ENCODE assay signal across 9 cellular contexts in genomic region chr2:87041321-87041978, GRCh38. TPM values are rescaled to one million over a fixed set of nuclear protein-coding genes. Genes with fewer than 3 reads are reported as not detected.
A peak's percentile ranks its signal among the peaks of the same experiment; 100 is the strongest.
DNase-seq lines count a peak whose midpoint lies in the region; ATAC-seq and TF ChIP-seq lines count a peak whose summit lies in the region.
"Not testable (repeated sequence)": the region's sequence is repeated elsewhere in the genome, so short reads cannot be mapped to it uniquely, and the experiment has no call there.
"Had no signal": no experiment of that assay in that cellular context is flagged by ENCODE, and none has a peak within 500 bp of the region (broad histone marks: within the 10 kb centered on the region; RNA-seq: fewer than 3 reads in every experiment).

No MANE protein-coding gene starts in this region.

- not testable (repeated sequence) for H3K27me3 ChIP-seq in heart left ventricle

- WGBS in heart left ventricle, 4 donors: no CpG with 5 or more reads among the region's 7 CpGs

- ATAC-seq in GM21515 (IDR thresholded peaks at IDR 0.05; ENCODE audit: unreplicated experiment) (peak; percentile 49), heart left ventricle (peak in 3 of 4 donors; percentile 22 to 72 (median 66)), mucosa of descending colon (peak; percentile 56)
- ATAC-seq in activated T-cell treated with anti-CD3 and anti-CD28 coated beads, Interleukin-2, amount 50 U/mL, for 4 hours: peak; percentile 48 to 67
- peak; percentile 46 for ATAC-seq in central memory CD8-positive, alpha-beta T cell (replicated peaks; ENCODE audit: extremely low read depth, poor library complexity, severe bottlenecking)
- ATAC-seq in stimulated activated effector memory CD8-positive, alpha-beta T cell treated with anti-CD3 and anti-CD28 coated beads, Interleukin-12 subunit alpha, Interleukin-12 subunit beta, amount 100 ng/mL, for 72 hours: peak; percentile 46

- not testable (repeated sequence) for H3K4me3 Mint-ChIP-seq in activated T-cell treated with anti-CD3 and anti-CD28 coated beads, Interleukin-2, amount 50 U/mL, for 4 hours; central memory CD8-positive, alpha-beta T cell; stimulated activated effector memory CD8-positive, alpha-beta T cell treated with anti-CD3 and anti-CD28 coated beads, Interleukin-12 subunit alpha, Interleukin-12 subunit beta, amount 100 ng/mL, for 72 hours

- DNase-seq in AG10803 (ENCODE audit: low read depth); NB4 (ENCODE audit: low read depth); central memory CD8-positive, alpha-beta T cell (ENCODE audit: low spot score in 2 of 2); stimulated activated effector memory CD8-positive, alpha-beta T cell treated with anti-CD3 and anti-CD28 coated beads, Interleukin-12 subunit alpha, Interleukin-12 subunit beta, amount 100 ng/mL, for 72 hours (ENCODE audit: low spot score in 2 of 2): not testable (repeated sequence)
- DNase-seq in activated T-cell treated with anti-CD3 and anti-CD28 coated beads, Interleukin-2, amount 50 U/mL, for 4 hours: peak; percentile 4
- peak in 1 of 5 donors; percentile 12 for DNase-seq in heart left ventricle
- peak in 1 of 3 donors; percentile 62 for DNase-seq in mucosa of descending colon

- not testable (repeated sequence) for H3K9me3 Mint-ChIP-seq in activated T-cell treated with anti-CD3 and anti-CD28 coated beads, Interleukin-2, amount 50 U/mL, for 4 hours; central memory CD8-positive, alpha-beta T cell; stimulated activated effector memory CD8-positive, alpha-beta T cell treated with anti-CD3 and anti-CD28 coated beads, Interleukin-12 subunit alpha, Interleukin-12 subunit beta, amount 100 ng/mL, for 72 hours

- not testable (repeated sequence) for H3K4me3 ChIP-seq in AG10803 (ENCODE audit: low read length); NB4 (ENCODE audit: low read depth, low read length); heart left ventricle; mucosa of descending colon

- not testable (repeated sequence) for H3K27me3 Mint-ChIP-seq in activated T-cell treated with anti-CD3 and anti-CD28 coated beads, Interleukin-2, amount 50 U/mL, for 4 hours (ENCODE audit: low read depth); central memory CD8-positive, alpha-beta T cell

- not testable (repeated sequence) for H3K36me3 Mint-ChIP-seq in activated T-cell treated with anti-CD3 and anti-CD28 coated beads, Interleukin-2, amount 50 U/mL, for 4 hours (ENCODE audit: insufficient read depth); central memory CD8-positive, alpha-beta T cell (ENCODE audit: insufficient read depth); stimulated activated effector memory CD8-positive, alpha-beta T cell treated with anti-CD3 and anti-CD28 coated beads, Interleukin-12 subunit alpha, Interleukin-12 subunit beta, amount 100 ng/mL, for 72 hours

- H3K4me1 ChIP-seq in heart left ventricle; mucosa of descending colon (ENCODE audit: low read depth): not testable (repeated sequence)

- H3K4me1 Mint-ChIP-seq in activated T-cell treated with anti-CD3 and anti-CD28 coated beads, Interleukin-2, amount 50 U/mL, for 4 hours (ENCODE audit: low read depth); central memory CD8-positive, alpha-beta T cell; stimulated activated effector memory CD8-positive, alpha-beta T cell treated with anti-CD3 and anti-CD28 coated beads, Interleukin-12 subunit alpha, Interleukin-12 subunit beta, amount 100 ng/mL, for 72 hours: not testable (repeated sequence)

- not testable (repeated sequence) for H3K27ac ChIP-seq in heart left ventricle

- not testable (repeated sequence) for TF ChIP-seq POLR2A in NB4 (IDR thresholded peaks at IDR 0.05; ENCODE audit: extremely low read depth, insufficient read length); heart left ventricle (IDR thresholded peaks at IDR 0.05)

- not testable (repeated sequence) for H3K9me3 ChIP-seq in heart left ventricle, mucosa of descending colon

- peak; percentile 32 for TF ChIP-seq CTCF in AG10803 (conservative IDR thresholded peaks at IDR 0.05; ENCODE audit: low read length)
- peak; percentile 17 for TF ChIP-seq CTCF in NB4 (IDR thresholded peaks at IDR 0.05; ENCODE audit: low read depth, low read length)
- peak in 9 of 12 donors; percentile 15 to 50 (median 34) for TF ChIP-seq CTCF in heart left ventricle (IDR thresholded peaks at IDR 0.05)
- TF ChIP-seq CTCF in mucosa of descending colon (IDR thresholded peaks at IDR 0.05): not testable (repeated sequence)

- intact Hi-C loops in heart left ventricle (cut with DNase I); mucosa of descending colon (cut with DNase I, micrococcal nuclease): not testable (repeated sequence)

- not testable (repeated sequence) for H3K36me3 ChIP-seq in heart left ventricle; mucosa of descending colon (ENCODE audit: low read depth)

- not testable (repeated sequence) for H3K27ac Mint-ChIP-seq in central memory CD8-positive, alpha-beta T cell (ENCODE audit: low read depth); stimulated activated effector memory CD8-positive, alpha-beta T cell treated with anti-CD3 and anti-CD28 coated beads, Interleukin-12 subunit alpha, Interleukin-12 subunit beta, amount 100 ng/mL, for 72 hours

RNA-seq across cellular contexts. Expression of gene PLGLB1, which starts 19.8 kb away (rescaled TPM):
- total RNA-seq in activated T-cell treated with anti-CD3 and anti-CD28 coated beads, Interleukin-2, amount 50 U/mL, for 4 hours: 1 to 10 TPM in 2 of 3 donors, under 1 TPM in 1; 0.35 to 1.3 (median 1.1) TPM
- total RNA-seq in heart left ventricle (1 to 10 TPM in 8 of 9 donors, under 1 TPM in 1; 0.60 to 3.3 (median 1.7) TPM), mucosa of descending colon (1 to 10 TPM; 2.1 to 5.6 (median 5.4) TPM)
- polyA plus RNA-seq in heart left ventricle: 1 to 10 TPM in 1 of 2 donors, under 1 TPM in 1; 0.42 to 2.2 TPM
- total RNA-seq: ascending aorta had no signal
